6 cellular contexts compared by ENCODE assay signal in the genomic region with DNA sequence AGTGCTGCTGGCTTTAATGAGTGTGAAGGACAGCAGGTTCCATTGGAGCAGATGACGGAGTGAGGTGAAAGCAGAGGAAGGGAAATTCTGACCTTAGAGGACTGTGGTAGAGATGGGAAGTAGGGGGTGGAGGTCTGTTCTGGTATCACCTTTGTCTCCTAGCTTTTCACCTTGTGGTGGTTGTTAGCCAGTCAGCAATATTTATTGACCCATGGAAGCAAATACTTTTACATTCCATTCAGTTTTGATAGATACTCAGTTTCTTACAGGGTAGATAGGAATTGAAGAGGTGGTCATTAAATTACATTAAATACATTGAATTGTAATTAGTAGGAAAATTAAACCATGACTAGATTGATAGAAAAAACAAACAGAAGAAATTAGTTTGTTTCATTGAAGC.
"Had no signal": no experiment of that assay in that cellular context is flagged by ENCODE, and none has a peak within 500 bp of the region (broad histone marks: within the 10 kb centered on the region; RNA-seq: fewer than 3 reads in every experiment).

No MANE protein-coding gene starts in this region.

- H3K9me3 Mint-ChIP-seq: H9, IgD-negative memory B cell had no signal

- H3K4me3 Mint-ChIP-seq: H9, IgD-negative memory B cell had no signal

- H3K4me1 Mint-ChIP-seq: H9 had no signal

- H3K27ac Mint-ChIP-seq: H9, IgD-negative memory B cell had no signal

- DNase-seq: GOT3, Kasumi-1, KG1 had no signal

- FAIRE-seq: HTR-8/SVneo had no signal

- H3K27me3 Mint-ChIP-seq: IgD-negative memory B cell had no signal
